Comparison of ENCODE assay signal across 12 cellular contexts in genomic region chr10:78044699-78045098, GRCh38. TPM values are rescaled to one million over a fixed set of nuclear protein-coding genes. Genes with fewer than 3 reads are reported as not detected.
A peak's percentile ranks its signal among the peaks of the same experiment; 100 is the strongest.
DNase-seq lines count a peak whose midpoint lies in the region; ATAC-seq, FAIRE-seq and TF ChIP-seq lines count a peak whose summit lies in the region.
"Had no signal": no experiment of that assay in that cellular context is flagged by ENCODE, and none has a peak within 500 bp of the region (broad histone marks: within the 10 kb centered on the region; RNA-seq: fewer than 3 reads in every experiment).

No MANE protein-coding gene starts in this region.

- H3K4me1 Mint-ChIP-seq in activated CD4-positive, alpha-beta T cell treated with anti-CD3 and anti-CD28 coated beads for 36 hours = peaks cover 42% of the 10 kb centered on the region
- peaks cover 65% of the 10 kb centered on the region for H3K4me1 Mint-ChIP-seq in HFFc6 (ENCODE audit: low read depth)
- peaks cover 45% of the 10 kb centered on the region for H3K4me1 Mint-ChIP-seq in astrocyte (ENCODE audit: low read depth, unreplicated experiment)
- H3K4me1 Mint-ChIP-seq in nephron progenitor cell = peaks cover 61% of the 10 kb centered on the region

- no peak overlapping the region for H3K27ac ChIP-seq in astrocyte (ENCODE audit: low read depth, low read length)
- H3K27ac ChIP-seq: foreskin keratinocyte, left lung had no signal

- H3K9me3 Mint-ChIP-seq in activated CD4-positive, alpha-beta T cell treated with anti-CD3 and anti-CD28 coated beads for 36 hours (ENCODE audit: low read depth) = no peaks in the 10 kb centered on the region
- no peaks in the 10 kb centered on the region for H3K9me3 Mint-ChIP-seq in HFFc6
- no peaks in the 10 kb centered on the region for H3K9me3 Mint-ChIP-seq in astrocyte (ENCODE audit: unreplicated experiment)
- no peaks in the 10 kb centered on the region for H3K9me3 Mint-ChIP-seq in nephron progenitor cell
- H3K9me3 Mint-ChIP-seq: T-helper 1 cell treated with Interleukin-12 subunit alpha and Interleukin-12 subunit beta and Interleukin-4 antibody, amounts not matched to agents 30 μg/mL and 1 μg/mL, for 36 hours had no signal

- H3K9me3 ChIP-seq in astrocyte (ENCODE audit: insufficient read depth, low read depth, low read length) = no peaks in the 10 kb centered on the region
- H3K9me3 ChIP-seq: left lung had no signal

- no peak overlapping the region for H3K4me3 ChIP-seq in astrocyte (ENCODE audit: insufficient read depth, low read depth, low read length)
- H3K4me3 ChIP-seq: left lung, smooth muscle cell had no signal

- H3K36me3 Mint-ChIP-seq in activated CD4-positive, alpha-beta T cell treated with anti-CD3 and anti-CD28 coated beads for 36 hours (ENCODE audit: low read depth) = peaks cover 40% of the 10 kb centered on the region
- H3K36me3 Mint-ChIP-seq in HFFc6 (ENCODE audit: low read depth) (peaks cover 23% of the 10 kb centered on the region), astrocyte (ENCODE audit: low read depth, unreplicated experiment) (peaks cover 24% of the 10 kb centered on the region), nephron progenitor cell (ENCODE audit: low read depth) (peaks cover 37% of the 10 kb centered on the region)

- TF ChIP-seq CTCF in HFFc6 (IDR thresholded peaks at IDR 0.05) = no peak
- no peak for TF ChIP-seq CTCF in astrocyte (IDR thresholded peaks at IDR 0.05; ENCODE audit: insufficient read depth, low read depth, low read length)
- no peak for TF ChIP-seq CTCF in nephron progenitor cell (IDR thresholded peaks at IDR 0.05)

- POLR2A ChIA-PET in activated CD4-positive, alpha-beta T cell treated with anti-CD3 and anti-CD28 coated beads for 36 hours (lab: Charles Lee) = no interaction called here

- no peak overlapping the region for H2AFZ ChIP-seq in astrocyte (ENCODE audit: low read depth, low read length)

- no peak for DNase-seq in activated CD4-positive, alpha-beta T cell treated with anti-CD3 and anti-CD28 coated beads for 36 hours
- no peak for DNase-seq in activated CD4-positive, alpha-beta T cell treated with anti-CD3 and anti-CD28 coated beads, Interleukin-2, amount 50 U/mL, for 48 hours
- DNase-seq in HFFc6 (peak; percentile 30), astrocyte (ENCODE audit: low read depth) (no peak), nephron progenitor cell (no peak), NCI-H1105 (lab: John Stamatoyannopoulos, UW) (no peak), medulla oblongata (ENCODE audit: extremely low spot score) (no peak), T-helper 9 cell (no peak)
- DNase-seq: foreskin keratinocyte, left lung had no signal

- H3K27me3 Mint-ChIP-seq in activated CD4-positive, alpha-beta T cell treated with anti-CD3 and anti-CD28 coated beads for 36 hours = no peaks in the 10 kb centered on the region
- H3K27me3 Mint-ChIP-seq in HFFc6 (ENCODE audit: insufficient read depth) = peaks cover 2% of the 10 kb centered on the region
- H3K27me3 Mint-ChIP-seq in astrocyte (ENCODE audit: low read depth, unreplicated experiment) = peaks cover 5% of the 10 kb centered on the region
- no peaks in the 10 kb centered on the region for H3K27me3 Mint-ChIP-seq in nephron progenitor cell (ENCODE audit: low read depth, poor library complexity)

- peaks cover 14% of the 10 kb centered on the region for H3K4me1 ChIP-seq in astrocyte (ENCODE audit: insufficient read depth, low read length)
- H3K4me1 ChIP-seq: foreskin keratinocyte had no signal

- peak overlapping the region; percentile 30 for H3K4me2 ChIP-seq in astrocyte (ENCODE audit: low read length)
- H3K4me2 ChIP-seq: smooth muscle cell had no signal

- CTCF ChIA-PET in activated CD4-positive, alpha-beta T cell treated with anti-CD3 and anti-CD28 coated beads for 36 hours (lab: Charles Lee) = interaction anchor here (6.4 kb wide), 1 partner anchor 1151 kb away, joined by 45 read pairs; no protein-coding TSS in a partner anchor

- H3K27me3 ChIP-seq in astrocyte (ENCODE audit: insufficient read depth, low read length) = no peaks in the 10 kb centered on the region
- H3K27me3 ChIP-seq: foreskin keratinocyte, left lung had no signal

- peaks cover 31% of the 10 kb centered on the region for H3K36me3 ChIP-seq in astrocyte (ENCODE audit: insufficient read depth, low read length)

- H3K79me2 ChIP-seq in astrocyte (ENCODE audit: insufficient read depth, low read length) = peaks cover 17% of the 10 kb centered on the region

- H3K4me3 Mint-ChIP-seq in activated CD4-positive, alpha-beta T cell treated with anti-CD3 and anti-CD28 coated beads for 36 hours = no peak overlapping the region
- H3K4me3 Mint-ChIP-seq in HFFc6 (no peak overlapping the region), astrocyte (ENCODE audit: unreplicated experiment) (no peak overlapping the region), nephron progenitor cell (no peak overlapping the region)
- H3K4me3 Mint-ChIP-seq: T-helper 1 cell treated with Interleukin-12 subunit alpha and Interleukin-12 subunit beta and Interleukin-4 antibody, amounts not matched to agents 30 μg/mL and 1 μg/mL, for 36 hours had no signal

- H3K9ac ChIP-seq in astrocyte (ENCODE audit: low read length) = no peak overlapping the region

- no peak for FAIRE-seq in astrocyte (lab: Jason Lieb, UNC)

- intact Hi-C loops in activated CD4-positive, alpha-beta T cell treated with anti-CD3 and anti-CD28 coated beads for 36 hours (cut with DNase I, micrococcal nuclease) = loop anchor here in 1 of 2 experiments (10.0 kb wide), 1 partner anchor 720 kb away; no protein-coding TSS in a partner anchor

- peak overlapping the region; percentile 13 for H3K27ac Mint-ChIP-seq in activated CD4-positive, alpha-beta T cell treated with anti-CD3 and anti-CD28 coated beads for 36 hours
- peak overlapping the region; percentile 25 for H3K27ac Mint-ChIP-seq in HFFc6
- no peak overlapping the region for H3K27ac Mint-ChIP-seq in astrocyte (ENCODE audit: unreplicated experiment)
- H3K27ac Mint-ChIP-seq in nephron progenitor cell = peak overlapping the region; percentile 34
- H3K27ac Mint-ChIP-seq: T-helper 1 cell treated with Interleukin-12 subunit alpha and Interleukin-12 subunit beta and Interleukin-4 antibody, amounts not matched to agents 30 μg/mL and 1 μg/mL, for 36 hours had no signal

- no peak for ATAC-seq in activated CD4-positive, alpha-beta T cell treated with anti-CD3 and anti-CD28 coated beads for 36 hours
- ATAC-seq: left lung had no signal

- peaks cover 51% of the 10 kb centered on the region for H4K20me1 ChIP-seq in astrocyte (ENCODE audit: insufficient read depth, low read length)

RNA-seq across cellular contexts. Expression of gene RPS24, which starts 11.0 kb away (rescaled TPM):
- total RNA-seq in activated CD4-positive, alpha-beta T cell treated with anti-CD3 and anti-CD28 coated beads for 36 hours = 1,000 to 10,000 TPM; 2,145 to 3,094 TPM
- total RNA-seq in HFFc6 (2021; fragmentation: NEBNext Ultra II Directional; extraction: Animal tissue kit (Norgen Biotek cat#: 25700)) = 1,000 to 10,000 TPM; 1,111 to 1,416 (median 1,288) TPM
- total RNA-seq in astrocyte = 1,230 and 1,331 TPM in 2 replicates

RNA-seq across cellular contexts. Expression of gene POLR3A, which starts 15.4 kb away (rescaled TPM):
- 10 to 100 TPM; 18.3 to 19.3 TPM for total RNA-seq in activated CD4-positive, alpha-beta T cell treated with anti-CD3 and anti-CD28 coated beads for 36 hours
- total RNA-seq in HFFc6 (2021; fragmentation: NEBNext Ultra II Directional; extraction: Animal tissue kit (Norgen Biotek cat#: 25700)) = 10 to 100 TPM; 18.0 to 21.0 (median 19.8) TPM
- total RNA-seq in astrocyte = 28.8 and 31.4 TPM in 2 replicates
